Comparison of ENCODE assay signal across 1 cellular context in genomic region chr2:222864296-222864695, GRCh38.
A peak's percentile ranks its signal among the peaks of the same experiment; 100 is the strongest.
TF ChIP-seq lines count a peak whose summit lies in the region.

No MANE protein-coding gene starts in this region.

TF ChIP-seq in HepG2, 621 proteins besides CTCF, POLR2A, EP300 and RAD21 (continued from another document and continues in another):
- TF ChIP-seq ARID5B (CRISPR knock-in tag; IDR thresholded peaks at IDR 0.05) (peak; percentile 26; the same call in 1 of the 2 replicates), REST (IDR thresholded peaks at IDR 0.05; ENCODE audit: borderline replicate concordance in 1 of 2, low read depth in 1 of 2, low read length in 2 of 2) (0 out of 4 replicates have a peak, but pooled peaks of 1 of the 2 experiments have one; percentile 5), ZNF670 (CRISPR knock-in tag; IDR thresholded peaks at IDR 0.05; ENCODE audit: borderline replicate concordance) (no peak), LCORL (IDR thresholded peaks at IDR 0.05) (0 out of 2 replicates have a peak, but pooled peaks have one; percentile 10), LCORL (CRISPR knock-in tag; IDR thresholded peaks at IDR 0.05) (no peak), ZNF468 (CRISPR knock-in tag; IDR thresholded peaks at IDR 0.05) (no peak), ZNF160 (CRISPR knock-in tag; IDR thresholded peaks at IDR 0.05) (no peak), ZNF354B (CRISPR knock-in tag; IDR thresholded peaks at IDR 0.05) (no peak), HHEX (CRISPR knock-in tag; IDR thresholded peaks at IDR 0.05) (no peak), TCF7L2 (IDR thresholded peaks at IDR 0.05; ENCODE audit: low read depth, low read length) (no peak), STAT6 (CRISPR knock-in tag; IDR thresholded peaks at IDR 0.05; ENCODE audit: borderline replicate concordance) (no peak), SNAPC2 (CRISPR knock-in tag; IDR thresholded peaks at IDR 0.05) (0 out of 2 replicates have a peak, but pooled peaks have one; percentile 31), IKZF5 (CRISPR knock-in tag; IDR thresholded peaks at IDR 0.05) (no peak; the same call in 1 of the 2 replicates), ZNF850 (CRISPR knock-in tag; conservative IDR thresholded peaks at IDR 0.05) (no peak), ZNF362 (CRISPR knock-in tag; IDR thresholded peaks at IDR 0.05; ENCODE audit: borderline replicate concordance) (no peak), ZBTB43 (CRISPR knock-in tag; conservative IDR thresholded peaks at IDR 0.05) (no peak), MTERF4 (CRISPR knock-in tag; IDR thresholded peaks at IDR 0.05) (no peak), SUZ12 (IDR thresholded peaks at IDR 0.05; ENCODE audit: low read depth, low read length) (no peak), ZNF713 (CRISPR knock-in tag; IDR thresholded peaks at IDR 0.05) (no peak), ZNF629 (CRISPR knock-in tag; conservative IDR thresholded peaks at IDR 0.05) (no peak), CC2D1A (CRISPR knock-in tag; IDR thresholded peaks at IDR 0.05) (no peak), ZC3H13 (CRISPR knock-in tag; IDR thresholded peaks at IDR 0.05) (0 out of 2 replicates have a peak, but pooled peaks have one; percentile 58), ZNF335 (CRISPR knock-in tag; IDR thresholded peaks at IDR 0.05) (no peak), NR1H2 (CRISPR knock-in tag; IDR thresholded peaks at IDR 0.05; ENCODE audit: borderline replicate concordance, low read depth) (no peak), POGZ (CRISPR knock-in tag; IDR thresholded peaks at IDR 0.05) (0 out of 2 replicates have a peak, but pooled peaks have one; percentile 30), DZIP1 (CRISPR knock-in tag; IDR thresholded peaks at IDR 0.05) (no peak), MATR3 (CRISPR knock-in tag; IDR thresholded peaks at IDR 0.05) (no peak), ZBTB26 (CRISPR knock-in tag; IDR thresholded peaks at IDR 0.05; ENCODE audit: borderline replicate concordance) (no peak), RBAK (CRISPR knock-in tag; IDR thresholded peaks at IDR 0.05) (no peak), TAF1 (CRISPR knock-in tag; IDR thresholded peaks at IDR 0.05) (no peak), MYPOP (CRISPR knock-in tag; IDR thresholded peaks at IDR 0.05) (no peak), GMEB2 (CRISPR knock-in tag; IDR thresholded peaks at IDR 0.05; ENCODE audit: low read depth) (no peak), KLF12 (CRISPR knock-in tag; IDR thresholded peaks at IDR 0.05; ENCODE audit: borderline replicate concordance) (no peak), NBN (conservative IDR thresholded peaks at IDR 0.05) (no peak)
